19 cellular contexts compared by ENCODE assay signal in genomic region chr1:89044970-89045695, GRCh38.
"Had no signal": no experiment of that assay in that cellular context is flagged by ENCODE, and none has a peak within 500 bp of the region (broad histone marks: within the 10 kb centered on the region; RNA-seq: fewer than 3 reads in every experiment).

No MANE protein-coding gene starts in this region.

- H3K4me1 ChIP-seq: heart left ventricle, psoas muscle, sigmoid colon, upper lobe of left lung had no signal

- H3K9me3 ChIP-seq: esophagus squamous epithelium, psoas muscle, sigmoid colon had no signal

- H3K4me3 ChIP-seq: coronary artery, esophagus squamous epithelium, heart left ventricle, psoas muscle, sigmoid colon, upper lobe of left lung had no signal

- ATAC-seq: activated CD4-positive, alpha-beta T cell treated with anti-CD3 and anti-CD28 coated beads for 36 hours; foreskin keratinocyte; heart left ventricle; left ventricle myocardium superior; psoas muscle; stimulated activated naive CD8-positive, alpha-beta T cell treated with anti-CD3 and anti-CD28 coated beads, Interleukin-15, amount 100 ng/mL, for 72 hours; T-helper 17 cell had no signal

- H3K27me3 ChIP-seq: esophagus squamous epithelium, foreskin keratinocyte, heart left ventricle, sigmoid colon, upper lobe of left lung had no signal

- DNase-seq: activated CD4-positive, alpha-beta memory T cell treated with anti-CD3 and anti-CD28 coated beads, Interleukin-2, amount 10 ng/mL, durations not matched to agents 7 days and 5 days; activated CD4-positive, alpha-beta T cell treated with anti-CD3 and anti-CD28 coated beads for 36 hours; activated naive CD4-positive, alpha-beta T cell treated with anti-CD3 and anti-CD28 coated beads, Interleukin-2, amount 10 ng/mL, durations not matched to agents 7 days and 5 days; activated T-cell treated with anti-CD3 and anti-CD28 coated beads, Interleukin-2, amount 50 U/mL, for 24 hours; caudate nucleus; esophagus squamous epithelium; foreskin keratinocyte; heart left ventricle; left ventricle myocardium superior; mesenchymal stem cell; nephron progenitor cell; occipital lobe; psoas muscle; sigmoid colon; stimulated activated CD4-positive, alpha-beta T cell treated with anti-CD3 and anti-CD28 coated beads, Interleukin-1b, Interleukin-23, amount 100 ng/mL, for 48 hours; stimulated activated naive CD8-positive, alpha-beta T cell treated with anti-CD3 and anti-CD28 coated beads, Interleukin-15, amount 100 ng/mL, for 72 hours; T-helper 17 cell; upper lobe of left lung had no signal

- H3K27ac ChIP-seq: coronary artery, esophagus squamous epithelium, foreskin keratinocyte, psoas muscle, sigmoid colon, upper lobe of left lung had no signal
